ENCODE assay signal across 2 cellular contexts in the genomic region with DNA sequence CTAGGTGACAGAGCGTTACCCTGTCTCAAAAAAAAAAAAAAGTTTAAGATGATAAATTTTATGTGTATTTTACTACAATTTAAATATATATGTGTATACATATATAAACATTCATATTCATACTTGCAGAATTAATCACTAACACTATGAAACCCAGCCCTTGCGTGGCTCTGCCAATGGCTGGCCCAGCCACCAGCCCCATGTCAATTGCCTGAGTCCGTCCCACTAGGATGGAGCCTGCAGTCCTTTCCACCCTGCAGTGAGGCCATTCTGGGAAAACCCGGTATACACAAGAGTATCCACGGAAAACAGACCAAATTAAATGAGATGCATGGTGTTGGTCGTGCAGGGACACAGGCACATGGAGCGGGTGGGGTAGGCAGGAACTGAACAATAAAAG.
TF ChIP-seq lines count a peak whose summit lies in the region.

No MANE protein-coding gene starts in this region.

TF ChIP-seq in HEK293, 187 proteins besides CTCF, POLR2A, EP300 and RAD21:
- TF ChIP-seq ZNF677 (tag by site-specific recombination; IDR thresholded peaks at IDR 0.05): peak; percentile 51; the same call in 1 of the 2 replicates
- TF ChIP-seq ZNF785 (tag by site-specific recombination; IDR thresholded peaks at IDR 0.05): no peak

TF ChIP-seq in H1, 55 proteins besides CTCF, POLR2A, EP300 and RAD21:
- TF ChIP-seq, protein P1, sequence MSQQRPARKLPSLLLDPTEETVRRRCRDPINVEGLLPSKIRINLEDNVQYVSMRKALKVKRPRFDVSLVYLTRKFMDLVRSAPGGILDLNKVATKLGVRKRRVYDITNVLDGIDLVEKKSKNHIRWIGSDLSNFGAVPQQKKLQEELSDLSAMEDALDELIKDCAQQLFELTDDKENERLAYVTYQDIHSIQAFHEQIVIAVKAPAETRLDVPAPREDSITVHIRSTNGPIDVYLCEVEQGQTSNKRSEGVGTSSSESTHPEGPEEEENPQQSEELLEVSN (IDR thresholded peaks at IDR 0.05): no peak
- TF ChIP-seq KDM1A (IDR thresholded peaks at IDR 0.05; ENCODE audit: borderline replicate concordance, low read length): no peak
- no peak for TF ChIP-seq SIN3A (conservative IDR thresholded peaks at IDR 0.05 in 1 of 2, IDR thresholded peaks at IDR 0.05 in 1 of 2; ENCODE audit: low read depth in 1 of 2, low read length in 2 of 2)
- no peak for TF ChIP-seq CBX5 (IDR thresholded peaks at IDR 0.05; ENCODE audit: low read depth, low read length)
- TF ChIP-seq POU5F1 (IDR thresholded peaks at IDR 0.05; ENCODE audit: low read depth, low read length): no peak
- TF ChIP-seq TCF12 (IDR thresholded peaks at IDR 0.05; ENCODE audit: low read depth, low read length): no peak
- TF ChIP-seq BCL11A (IDR thresholded peaks at IDR 0.05; ENCODE audit: low read depth in 2 of 2, low read length in 2 of 2): no peak
- TF ChIP-seq CHD1 (IDR thresholded peaks at IDR 0.05; ENCODE audit: low read depth, low read length): no peak
- TF ChIP-seq SRF (IDR thresholded peaks at IDR 0.05; ENCODE audit: low read depth, low read length): no peak
- TF ChIP-seq TAF1 (IDR thresholded peaks at IDR 0.05; ENCODE audit: low read depth, low read length): no peak
- no peak for TF ChIP-seq RFX5 (IDR thresholded peaks at IDR 0.05; ENCODE audit: borderline replicate concordance, low read depth, low read length)
- TF ChIP-seq, protein P2, sequence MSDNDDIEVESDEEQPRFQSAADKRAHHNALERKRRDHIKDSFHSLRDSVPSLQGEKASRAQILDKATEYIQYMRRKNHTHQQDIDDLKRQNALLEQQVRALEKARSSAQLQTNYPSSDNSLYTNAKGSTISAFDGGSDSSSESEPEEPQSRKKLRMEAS (IDR thresholded peaks at IDR 0.05): no peak
- TF ChIP-seq SAP30 (IDR thresholded peaks at IDR 0.05; ENCODE audit: insufficient read depth, insufficient replicate concordance, low read length): no peak
- no peak for TF ChIP-seq EZH2 (IDR thresholded peaks at IDR 0.05; ENCODE audit: low read depth, low read length, severe bottlenecking)
- TF ChIP-seq GABPA (IDR thresholded peaks at IDR 0.05; ENCODE audit: borderline replicate concordance, insufficient read depth, low read length): no peak
- TF ChIP-seq KDM4A (IDR thresholded peaks at IDR 0.05; ENCODE audit: low read depth, low read length, severe bottlenecking): no peak
- TF ChIP-seq POLR2AphosphoS5 (IDR thresholded peaks at IDR 0.05; ENCODE audit: low read depth, low read length): no peak
TF ChIP-seq in H1: peak in this region for 0.
